Comparison of ENCODE assay signal across 14 cellular contexts in the genomic region with DNA sequence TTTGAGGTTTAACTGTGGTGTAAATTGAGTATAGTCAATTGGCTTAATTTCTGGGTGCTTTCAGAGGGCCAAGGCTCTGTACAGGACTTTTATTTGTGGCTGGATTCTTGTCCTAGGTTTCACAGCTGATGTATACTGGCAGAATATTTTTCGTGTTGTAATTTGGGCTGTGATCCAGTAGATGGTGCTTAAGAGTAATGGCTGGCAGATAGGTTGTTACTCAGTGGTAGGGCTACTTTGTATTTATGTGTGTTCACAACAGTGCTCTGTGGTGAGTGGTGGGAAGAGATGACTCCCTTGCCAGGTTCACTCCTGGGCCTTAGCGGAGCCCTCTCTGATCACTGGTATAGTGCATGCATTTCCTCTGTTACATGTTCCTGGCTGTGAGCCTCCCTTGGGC. TPM values are rescaled to one million over a fixed set of nuclear protein-coding genes. Genes with fewer than 3 reads are reported as not detected.
DNase-seq lines count a peak whose midpoint lies in the region; ATAC-seq and TF ChIP-seq lines count a peak whose summit lies in the region.
"Had no signal": no experiment of that assay in that cellular context is flagged by ENCODE, and none has a peak within 500 bp of the region (broad histone marks: within the 10 kb centered on the region; RNA-seq: fewer than 3 reads in every experiment).

No MANE protein-coding gene starts in this region.

- peaks cover 7% of the 10 kb centered on the region for H3K27me3 Mint-ChIP-seq in nephron progenitor cell (ENCODE audit: low read depth, poor library complexity)

- CTCF ChIA-PET in HEK293 (lab: Yijun Ruan, JAX) (interaction anchor here (0.6 kb wide), 2 partner anchors 207 to 1758 kb away, joined by 4 read pairs; no protein-coding TSS in a partner anchor), PC-3 (lab: Charles Lee) (no interaction called here)

- intact Hi-C loops in PC-3 (cut with micrococcal nuclease) (no loop called here), left lung (cut with DNase I) (no loop called here)

- no peaks in the 10 kb centered on the region for H3K79me2 ChIP-seq in PC-3 (ENCODE audit: low read length)

- H3K27me3 ChIP-seq in PC-3 (ENCODE audit: low read length), result peaks cover 77% of the 10 kb centered on the region
- no peaks in the 10 kb centered on the region for H3K27me3 ChIP-seq in left lung
- H3K27me3 ChIP-seq: right atrium auricular region had no signal

- H3K27ac Mint-ChIP-seq in nephron progenitor cell, result no peak overlapping the region
- H3K27ac Mint-ChIP-seq: CD8-positive, alpha-beta T cell had no signal

- H3K36me3 ChIP-seq in HEK293 (ENCODE audit: control insufficient read depth in 2 of 2, insufficient read depth in 1 of 2, low read length in 2 of 2), result no peaks in the 10 kb centered on the region
- no peaks in the 10 kb centered on the region for H3K36me3 ChIP-seq in PC-3 (ENCODE audit: low read depth, low read length)
- H3K36me3 ChIP-seq in left lung, result no peaks in the 10 kb centered on the region
- H3K36me3 ChIP-seq: breast epithelium, right atrium auricular region had no signal

- H3K4me1 Mint-ChIP-seq in nephron progenitor cell, result no peaks in the 10 kb centered on the region
- H3K4me1 Mint-ChIP-seq: stimulated activated naive CD8-positive, alpha-beta T cell treated with anti-CD3 and anti-CD28 coated beads, Interleukin-15, amount 100 ng/mL, for 72 hours had no signal

- H3F3A ChIP-seq in PC-3 (ENCODE audit: low read length, unreplicated experiment), result no peaks in the 10 kb centered on the region

- POLR2A ChIA-PET in HEK293 (lab: Yijun Ruan, JAX) (no interaction called here), PC-3 (lab: Charles Lee; ENCODE audit: unreplicated experiment) (no interaction called here)

- H4K20me1 ChIP-seq in PC-3 (ENCODE audit: low read length), result no peaks in the 10 kb centered on the region

- ATAC-seq in PC-3 (peak; percentile 76), HG03108 (IDR thresholded peaks at IDR 0.05; ENCODE audit: unreplicated experiment) (no peak), left lung (no peak)
- ATAC-seq: CD8-positive, alpha-beta T cell; stimulated activated naive CD8-positive, alpha-beta T cell treated with anti-CD3 and anti-CD28 coated beads, Interleukin-15, amount 100 ng/mL, for 72 hours had no signal

- no peak overlapping the region for H3K9ac ChIP-seq in PC-3 (ENCODE audit: low read length)

- no peak overlapping the region for H2AFZ ChIP-seq in PC-3 (ENCODE audit: low read length)

- H3K27ac ChIP-seq in HEK293 (ENCODE audit: extremely low read depth, low read depth, low read length), result no peak overlapping the region
- H3K27ac ChIP-seq in PC-3 (ENCODE audit: low read length), result no peak overlapping the region
- no peak overlapping the region for H3K27ac ChIP-seq in left lung
- H3K27ac ChIP-seq: breast epithelium, right atrium auricular region had no signal

- H3K9me3 ChIP-seq in HEK293 (ENCODE audit: control insufficient read depth, insufficient read depth, low read depth, low read length), result no peaks in the 10 kb centered on the region
- no peaks in the 10 kb centered on the region for H3K9me3 ChIP-seq in PC-3 (ENCODE audit: low read length)
- peaks cover 0 to 23% of the 10 kb centered on the region in 2 donors for H3K9me3 ChIP-seq in left lung

- no peak overlapping the region for H3K4me2 ChIP-seq in PC-3 (ENCODE audit: low read length)

- peaks cover 51% of the 10 kb centered on the region for H3K9me3 Mint-ChIP-seq in nephron progenitor cell

- no peaks in the 10 kb centered on the region for H3K9me2 ChIP-seq in PC-3 (replicated peaks; ENCODE audit: low read length)

- BruUV-seq in PC-3 (replicated peaks; lab: Mats Ljungman, UMichigan), result no TSS peak

- H3K4me1 ChIP-seq in HEK293 (ENCODE audit: control insufficient read depth, insufficient read depth, low read length) (no peaks in the 10 kb centered on the region), PC-3 (ENCODE audit: insufficient read depth, low read length) (no peaks in the 10 kb centered on the region), left lung (no peaks in the 10 kb centered on the region)
- H3K4me1 ChIP-seq: breast epithelium had no signal

- DNase-seq in ELR (ENCODE audit: low read depth), result peak; percentile 5
- peak; percentile 64 for DNase-seq in PC-3
- DNase-seq in fibroblast of villous mesenchyme (ENCODE audit: low read depth), result no peak
- DNase-seq in DMS114 treated with DMSO at 0.1 percent for 48 hours (lab: John Stamatoyannopoulos, UW; ENCODE audit: unreplicated experiment), result no peak
- DNase-seq in left lung, result no peak
- no peak for DNase-seq in nephron progenitor cell
- DNase-seq: activated CD4-positive, alpha-beta T cell treated with anti-CD3 and anti-CD28 coated beads, Interleukin-2, amount 50 U/mL, for 48 hours; activated gamma-delta T cell; CD8-positive, alpha-beta T cell; stimulated activated naive CD8-positive, alpha-beta T cell treated with anti-CD3 and anti-CD28 coated beads, Interleukin-15, amount 100 ng/mL, for 72 hours had no signal

- no peak overlapping the region for H3K4me3 ChIP-seq in HEK293 (ENCODE audit: low read depth, low read length)
- H3K4me3 ChIP-seq in PC-3 (ENCODE audit: low read length), result no peak overlapping the region
- no peak overlapping the region for H3K4me3 ChIP-seq in fibroblast of villous mesenchyme (ENCODE audit: low read depth, low read length)
- no peak overlapping the region for H3K4me3 ChIP-seq in left lung
- H3K4me3 ChIP-seq: breast epithelium, right atrium auricular region had no signal

- H3K4me3 Mint-ChIP-seq in nephron progenitor cell, result no peak overlapping the region
- H3K4me3 Mint-ChIP-seq: CD8-positive, alpha-beta T cell; stimulated activated naive CD8-positive, alpha-beta T cell treated with anti-CD3 and anti-CD28 coated beads, Interleukin-15, amount 100 ng/mL, for 72 hours had no signal

- peaks cover 11% of the 10 kb centered on the region for H3K36me3 Mint-ChIP-seq in nephron progenitor cell (ENCODE audit: low read depth)
- H3K36me3 Mint-ChIP-seq: CD8-positive, alpha-beta T cell had no signal

- no peak for TF ChIP-seq CTCF in HEK293 (tag by site-specific recombination; IDR thresholded peaks at IDR 0.05)
- TF ChIP-seq CTCF in PC-3 (conservative IDR thresholded peaks at IDR 0.05; ENCODE audit: low read depth, low read length), result peak; percentile 74
- TF ChIP-seq CTCF in fibroblast of villous mesenchyme (IDR thresholded peaks at IDR 0.05; ENCODE audit: insufficient read depth, low read depth, low read length), result peak; percentile 20
- TF ChIP-seq CTCF in left lung (IDR thresholded peaks at IDR 0.05), result no peak
- TF ChIP-seq CTCF in nephron progenitor cell (IDR thresholded peaks at IDR 0.05), result no peak

TF ChIP-seq in HEK293, 187 proteins besides CTCF, POLR2A, EP300 and RAD21:
- TF ChIP-seq ZNF423 (tag by site-specific recombination; IDR thresholded peaks at IDR 0.05) (no peak), SETDB1 (IDR thresholded peaks at IDR 0.05; ENCODE audit: insufficient read length, low read length) (peak; percentile 29)

RNA-seq across cellular contexts. Expression of a gene that starts 34.5 kb away (rescaled TPM):
- total RNA-seq in PC-3 (2014; rRNA removed) (70.8 and 72.6 TPM in 2 replicates), fibroblast of villous mesenchyme (4.3 and 4.5 TPM in 2 replicates), left lung (1 to 10 TPM; 5.3 to 7.2 TPM)
- total RNA-seq: CD8-positive, alpha-beta T cell had no signal

Comparison
In these comparisons a context has a peak if more than half of its experiments do, and no peak if none do; other contexts are left out.
1. DNase-seq: peak in ELR (single experiment) and PC-3 (single experiment); none in fibroblast of villous mesenchyme (single experiment), DMS114 treated with DMSO at 0.1 percent for 48 hours (single experiment), left lung (0 of 2) and nephron progenitor cell (single experiment).
2. CTCF ChIP-seq: peak in PC-3 (single experiment) and fibroblast of villous mesenchyme (single experiment); none in HEK293 (single experiment), left lung (0 of 2) and nephron progenitor cell (single experiment).